In the genomic region with DNA sequence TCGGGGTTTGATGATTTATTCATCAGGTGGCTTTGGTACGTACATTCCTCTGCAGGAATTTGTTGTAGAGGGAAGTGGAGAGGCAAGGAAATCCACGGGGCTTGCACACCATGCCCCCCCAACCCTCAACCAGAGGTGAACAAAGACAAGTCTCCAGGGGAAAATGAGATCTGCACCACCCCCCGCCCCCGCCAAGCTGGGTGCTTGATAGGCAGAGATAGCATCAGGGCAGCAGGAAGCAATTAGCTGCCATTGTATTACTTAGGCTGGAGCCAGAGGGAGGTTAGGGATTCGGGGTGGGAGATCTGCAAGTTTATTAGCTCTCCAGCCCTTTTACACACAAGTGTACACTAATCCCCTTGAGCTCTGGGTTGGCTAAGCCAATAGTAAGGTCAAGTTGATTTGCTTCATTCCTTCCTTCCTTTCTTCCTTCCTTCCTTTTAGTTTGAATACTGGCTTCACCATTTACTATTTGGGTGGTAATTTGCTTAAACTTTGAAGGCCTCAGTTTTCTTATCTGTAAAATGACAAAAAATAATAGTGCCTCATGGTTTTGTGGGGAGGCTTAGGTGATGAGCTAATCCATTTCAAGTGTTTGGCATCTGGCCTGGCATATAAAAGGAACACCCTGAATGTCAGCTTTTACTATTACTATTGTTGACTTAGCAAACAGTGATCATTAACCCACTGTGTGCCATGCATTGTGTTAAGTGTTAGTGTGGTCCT, we compare ENCODE assay signal across 14 cellular contexts. TPM values are rescaled to one million over a fixed set of nuclear protein-coding genes. Genes with fewer than 3 reads are reported as not detected.
DNase-seq lines count a peak whose midpoint lies in the region; ATAC-seq and TF ChIP-seq lines count a peak whose summit lies in the region.
"Had no signal": no experiment of that assay in that cellular context is flagged by ENCODE, and none has a peak within 500 bp of the region (broad histone marks: within the 10 kb centered on the region; RNA-seq: fewer than 3 reads in every experiment).

No MANE protein-coding gene starts in this region.

- H3K36me3 Mint-ChIP-seq in T-cell = no peaks in the 10 kb centered on the region

- no peak overlapping the region for H3K4me3 Mint-ChIP-seq in T-cell

- CTCF ChIA-PET in Panc1 (lab: Charles Lee) = no interaction called here
- CTCF ChIA-PET in T-cell (lab: Charles Lee) = no interaction called here
- CTCF ChIA-PET in HEK293T (lab: Yijun Ruan, JAX) = no interaction called here

- intact Hi-C loops in Panc1 (cut with micrococcal nuclease; ENCODE audit: unreplicated experiment) = no loop called here

- no peak for TF ChIP-seq CTCF in HFF-Myc (IDR thresholded peaks at IDR 0.05; ENCODE audit: low read depth, low read length, missing control alignments)
- TF ChIP-seq CTCF in Panc1 (IDR thresholded peaks at IDR 0.05) = no peak
- no peak for TF ChIP-seq CTCF in fibroblast of pulmonary artery (IDR thresholded peaks at IDR 0.05; ENCODE audit: low read length, missing control alignments)

- no peak overlapping the region for H3K4me3 ChIP-seq in HFF-Myc (replicated peaks; ENCODE audit: low read depth, low read length)
- no peak overlapping the region for H3K4me3 ChIP-seq in Panc1 (ENCODE audit: low read depth in 2 of 2, low read length in 2 of 2)
- no peak overlapping the region for H3K4me3 ChIP-seq in fibroblast of pulmonary artery (replicated peaks; ENCODE audit: low read depth, low read length)
- H3K4me3 ChIP-seq: uterus had no signal

- H3K9me3 ChIP-seq in Panc1 (ENCODE audit: control insufficient read depth, insufficient read depth, low read depth, low read length) = no peaks in the 10 kb centered on the region
- H3K9me3 ChIP-seq: uterus had no signal

- no peaks in the 10 kb centered on the region for H3K9me3 Mint-ChIP-seq in T-cell

- ATAC-seq in Panc1 = peak; percentile 43; the same call in 1 of the 2 replicates
- ATAC-seq in T-cell (replicated peaks in 1 of 4) = no peak
- no peak for ATAC-seq in GM19395 (IDR thresholded peaks at IDR 0.05; ENCODE audit: unreplicated experiment)

- no peaks in the 10 kb centered on the region for H3K27me3 Mint-ChIP-seq in T-cell

- H3K27me3 ChIP-seq in Panc1 (ENCODE audit: control insufficient read depth, insufficient read depth, low read length) = no peaks in the 10 kb centered on the region
- H3K27me3 ChIP-seq: uterus had no signal

- peaks cover 29% of the 10 kb centered on the region for H3K4me1 ChIP-seq in Panc1 (ENCODE audit: control insufficient read depth, insufficient read depth, low read length)
- H3K4me1 ChIP-seq: parathyroid adenoma, uterus had no signal

- no peak overlapping the region for H3K27ac Mint-ChIP-seq in T-cell

- DNase-seq in AG08395 (ENCODE audit: low spot score) = peak; percentile 38
- peak; percentile 21 for DNase-seq in HFF-Myc (ENCODE audit: extremely low read depth, low read depth)
- no peak for DNase-seq in Panc1 (ENCODE audit: low read depth, low spot score)
- DNase-seq in fibroblast of pulmonary artery (ENCODE audit: low read depth) = peak; percentile 42
- no peak for DNase-seq in NOMO-1 (lab: John Stamatoyannopoulos, UW; ENCODE audit: unreplicated experiment in 2 of 2)
- no peak for DNase-seq in T-cell
- DNase-seq in HEK293T (ENCODE audit: extremely low spot score) = no peak
- DNase-seq: activated CD8-positive, alpha-beta memory T cell treated with anti-CD3 and anti-CD28 coated beads, Interleukin-2, amount 50 U/mL, for 4 hours; amygdala; NCI-H2227 treated with DMSO at 0.1 percent for 48 hours; uterus had no signal

- POLR2A ChIA-PET in Panc1 (lab: Charles Lee) (interaction anchor here (0.5 kb wide), 1 partner anchor 261 kb away, joined by 10 read pairs; no protein-coding TSS in a partner anchor), T-cell (lab: Charles Lee) (no interaction called here), HEK293T (lab: Yijun Ruan, JAX) (interaction anchor here (1.0 kb wide), 2 partner anchors 11 to 66 kb away, joined by 3 to 4 read pairs; no protein-coding TSS in a partner anchor)

- BruUV-seq in Panc1 (replicated peaks; lab: Mats Ljungman, UMichigan) = no TSS peak

- in situ Hi-C loops in Panc1 (cut with HindIII; ENCODE audit: low pct_unique_long_range_greater_than_20kb, low sequenced_read_pairs) = no loop called here

- no peaks in the 10 kb centered on the region for H3K36me3 ChIP-seq in Panc1 (ENCODE audit: control insufficient read depth, insufficient read depth, low read length)
- H3K36me3 ChIP-seq: uterus had no signal

- H3K27ac ChIP-seq in Panc1 (ENCODE audit: low read length) = no peak overlapping the region
- H3K27ac ChIP-seq: C4-2B, parathyroid adenoma, uterus had no signal

- peaks cover 5 to 15% (median 9%) of the 10 kb centered on the region in 3 donors for H3K4me1 Mint-ChIP-seq in T-cell

TF ChIP-seq in HEK293T, 16 proteins besides CTCF, POLR2A, EP300 and RAD21:
- TF ChIP-seq L3MBTL2 (conservative IDR thresholded peaks at IDR 0.05) = no peak
- no peak for TF ChIP-seq FOXK2 (IDR thresholded peaks at IDR 0.05)
- TF ChIP-seq ELF4 (IDR thresholded peaks at IDR 0.05) = no peak
- no peak for TF ChIP-seq SP1 (IDR thresholded peaks at IDR 0.05)

RNA-seq across cellular contexts. Expression of a gene that starts 34.1 kb away (rescaled TPM):
- total RNA-seq in Panc1 (2021; ENCODE audit: unreplicated experiment) (35.6 TPM), T-cell (under 1 TPM in 4 of 5 donors, not detected in 1; 0.10 to 0.57 (median 0.28) TPM)
- polyA plus RNA-seq in Panc1 (2012; ENCODE audit: insufficient read length) = 50.9 TPM

Comparison
In these comparisons a context has a peak if more than half of its experiments do, and no peak if none do; other contexts are left out.
1. DNase-seq: peak in AG08395 (single experiment), HFF-Myc (single experiment) and fibroblast of pulmonary artery (single experiment); none in Panc1 (single experiment), NOMO-1 (0 of 2), T-cell (0 of 34) and HEK293T (single experiment).
2. RNA of a gene that starts 34.1 kb away (total RNA-seq): 35.6 TPM in Panc1 (single experiment); 0.10 to 0.57 TPM in T-cell; every median in the first group is over 10 times any median in the second.
3. POLR2A ChIA-PET loops: an anchor here in Panc1 (0.5 kb wide) and HEK293T (1.0 kb wide); none called in T-cell.